Comparison of ENCODE assay signal across 25 cellular contexts in the genomic region with DNA sequence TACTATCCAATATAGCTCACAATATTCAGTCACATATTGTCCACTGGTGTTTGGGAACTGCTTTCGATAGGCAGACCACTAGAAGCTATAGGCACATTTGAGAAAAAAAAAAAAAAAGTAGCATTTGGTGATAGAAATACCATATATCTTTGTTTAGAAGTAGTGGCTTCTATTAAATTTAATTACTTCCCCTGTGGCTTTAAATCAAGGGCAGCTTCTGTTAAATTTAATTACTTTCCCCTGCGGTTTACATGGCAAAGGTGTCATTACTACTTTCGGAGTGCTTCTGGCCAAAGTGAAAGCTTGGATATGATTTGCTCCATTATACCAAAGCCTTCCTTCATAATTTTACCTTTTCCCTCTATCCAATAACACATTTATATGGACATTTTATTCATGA.
DNase-seq lines count a peak whose midpoint lies in the region; ATAC-seq and TF ChIP-seq lines count a peak whose summit lies in the region.
"Had no signal": no experiment of that assay in that cellular context is flagged by ENCODE, and none has a peak within 500 bp of the region (broad histone marks: within the 10 kb centered on the region; RNA-seq: fewer than 3 reads in every experiment).

No MANE protein-coding gene starts in this region.

- DNase-seq in SK-N-SH (no peak), Karpas-422 (no peak), right lobe of liver (no peak), H4 (ENCODE audit: low spot score) (no peak), head of caudate nucleus (no peak)
- DNase-seq: ACHN; activated CD4-positive, alpha-beta T cell treated with anti-CD3 and anti-CD28 coated beads, Interleukin-2, amount 10 ng/mL, durations not matched to agents 24 days and 14 days; activated CD8-positive, alpha-beta memory T cell treated with anti-CD3 and anti-CD28 coated beads for 24 hours; activated T-cell treated with anti-CD3 and anti-CD28 coated beads for 4 hours; gastrocnemius medialis; lower lobe of right lung; NCI-H1048; NCI-H2107; NCI-H82; ovary; Right ventricle myocardium superior; small intestine; stimulated activated naive CD4-positive, alpha-beta T cell; T1000; WERI-Rb-1 had no signal

- intact Hi-C loops in right lobe of liver (cut with DNase I) (no loop called here), head of caudate nucleus (cut with DNase I) (no loop called here)

- H3K9me3 ChIP-seq in SK-N-SH = no peaks in the 10 kb centered on the region
- H3K9me3 ChIP-seq in Karpas-422 (ENCODE audit: low read length) = no peaks in the 10 kb centered on the region
- H3K9me3 ChIP-seq in OCI-LY3 (ENCODE audit: insufficient read depth, low read length) = no peaks in the 10 kb centered on the region; the same call in 1 of the 2 replicates
- no peaks in the 10 kb centered on the region for H3K9me3 ChIP-seq in right lobe of liver
- H3K9me3 ChIP-seq: gastrocnemius medialis, lower lobe of right lung, ovary had no signal

- H3K27ac ChIP-seq in SK-N-SH (ENCODE audit: low read depth in 2 of 2, low read length in 1 of 2) (peak overlapping the region in 1 of 2 experiments; percentile 75; a peak in 2 of 4 replicates), Karpas-422 (ENCODE audit: low read length) (no peak overlapping the region), OCI-LY3 (ENCODE audit: low read length) (no peak overlapping the region), right lobe of liver (peak overlapping the region in 2 of 3 donors; percentile 34 to 41)
- H3K27ac ChIP-seq: gastrocnemius medialis, lower lobe of right lung, ovary, WERI-Rb-1 had no signal

- H3F3A ChIP-seq in SK-N-SH (replicated peaks; ENCODE audit: insufficient read depth) = no peaks in the 10 kb centered on the region

- TF ChIP-seq CTCF in SK-N-SH (IDR thresholded peaks at IDR 0.05) (no peak), OCI-LY3 (IDR thresholded peaks at IDR 0.05; ENCODE audit: low read depth, low read length) (no peak), right lobe of liver (IDR thresholded peaks at IDR 0.05) (no peak)

- H3K4me3 ChIP-seq in SK-N-SH (ENCODE audit: low read depth in 2 of 2, low read length in 1 of 2) (no peak overlapping the region), Karpas-422 (ENCODE audit: low read length) (peak overlapping the region; percentile 8; the same call in 1 of the 2 replicates), OCI-LY3 (ENCODE audit: low read length) (no peak overlapping the region), right lobe of liver (peak overlapping the region in 1 of 3 donors; percentile 22)
- H3K4me3 ChIP-seq: gastrocnemius medialis, lower lobe of right lung, ovary had no signal

- H3K4me1 ChIP-seq in SK-N-SH (ENCODE audit: control insufficient read depth in 1 of 2, insufficient read depth in 2 of 2, low read depth in 1 of 2, low read length in 1 of 2) (peaks cover 0 to 11% of the 10 kb centered on the region in 2 experiments; a peak in 2 of 4 replicates), Karpas-422 (ENCODE audit: low read length) (peaks cover 45% of the 10 kb centered on the region), OCI-LY3 (ENCODE audit: low read length) (peaks cover 60% of the 10 kb centered on the region), right lobe of liver (peaks cover 0 to 35% (median 3%) of the 10 kb centered on the region in 4 donors)
- H3K4me1 ChIP-seq: gastrocnemius medialis, lower lobe of right lung had no signal

- H2AFZ ChIP-seq in SK-N-SH (ENCODE audit: low read depth) (no peak overlapping the region), Karpas-422 (ENCODE audit: low read length) (peak overlapping the region; percentile 60; the same call in 1 of the 2 replicates), OCI-LY3 (ENCODE audit: low read depth, low read length) (peak overlapping the region; percentile 33; the same call in 1 of the 2 replicates)

- ATAC-seq in SK-N-SH treated with all-trans-retinoic acid at 6 μM for 48 hours = no peak
- peak; percentile 38 to 66 (median 52) for ATAC-seq in right lobe of liver
- no peak for ATAC-seq in HG02938 (IDR thresholded peaks at IDR 0.05; ENCODE audit: unreplicated experiment)
- ATAC-seq: gastrocnemius medialis, HCT116, lower lobe of right lung, Panc1 had no signal

- H3K9me2 ChIP-seq in SK-N-SH (no peaks in the 10 kb centered on the region), Karpas-422 (replicated peaks; ENCODE audit: insufficient read depth, low read length) (no peaks in the 10 kb centered on the region)

- CTCF ChIA-PET in SK-N-SH (lab: Yijun Ruan, JAX) = interaction anchor here (0.7 to 1.5 kb wide), 6 partner anchors 9 to 272 kb away, joined by 3 to 5 read pairs (median 3); no protein-coding TSS in a partner anchor

- H3K4me2 ChIP-seq in SK-N-SH (no peak overlapping the region), Karpas-422 (ENCODE audit: low read depth, low read length, poor library complexity, severe bottlenecking) (peak overlapping the region; percentile 27), OCI-LY3 (ENCODE audit: low read length) (peak overlapping the region; percentile 50)

- WGBS in SK-N-SH (ENCODE audit: low lambda C conversion rate) = 32% methylated on average over 3 of the region's 3 CpGs
- WGBS in right lobe of liver (ENCODE audit: insufficient coverage, low coverage, low lambda C conversion rate, missing lambda C conversion rate) = 52% methylated on average over 3 of the region's 3 CpGs

- H4K20me1 ChIP-seq in SK-N-SH (ENCODE audit: insufficient read depth) = no peaks in the 10 kb centered on the region
- H4K20me1 ChIP-seq in Karpas-422 (ENCODE audit: insufficient read depth, low read depth, low read length) = no peaks in the 10 kb centered on the region
- H4K20me1 ChIP-seq in OCI-LY3 (ENCODE audit: insufficient read depth, low read length) = no peaks in the 10 kb centered on the region

- no peak overlapping the region for H3K9ac ChIP-seq in SK-N-SH
- H3K9ac ChIP-seq in Karpas-422 (ENCODE audit: low read length) = no peak overlapping the region
- no peak overlapping the region for H3K9ac ChIP-seq in OCI-LY3 (ENCODE audit: low read length)

- peak in 1 of 2 experiments; percentile 83; a peak in 2 of 4 replicates for TF ChIP-seq EP300 in SK-N-SH (IDR thresholded peaks at IDR 0.05; ENCODE audit: borderline replicate concordance in 1 of 2, low read depth in 1 of 2, low read length in 1 of 2)

- no peak for TF ChIP-seq POLR2A in right lobe of liver (IDR thresholded peaks at IDR 0.05)

- TF ChIP-seq RAD21 in SK-N-SH (IDR thresholded peaks at IDR 0.05; ENCODE audit: low read length) = no peak; the same call in 1 of the 2 replicates

- H3K27me3 ChIP-seq in SK-N-SH (ENCODE audit: insufficient read depth) (no peaks in the 10 kb centered on the region), Karpas-422 (ENCODE audit: low read length) (no peaks in the 10 kb centered on the region), OCI-LY3 (ENCODE audit: low read depth, low read length) (no peaks in the 10 kb centered on the region), right lobe of liver (no peaks in the 10 kb centered on the region)
- H3K27me3 ChIP-seq: gastrocnemius medialis, ovary had no signal

- H3K36me3 ChIP-seq in SK-N-SH (replicated peaks in 1 of 2; ENCODE audit: control insufficient read depth in 1 of 2, insufficient read depth in 2 of 2, low read length in 1 of 2) (no peaks in the 10 kb centered on the region), Karpas-422 (ENCODE audit: insufficient read depth, low read length) (no peaks in the 10 kb centered on the region), OCI-LY3 (replicated peaks; ENCODE audit: low read depth, low read length) (no peaks in the 10 kb centered on the region), right lobe of liver (no peaks in the 10 kb centered on the region)
- H3K36me3 ChIP-seq: gastrocnemius medialis, lower lobe of right lung, ovary, WERI-Rb-1 had no signal

- POLR2A ChIA-PET in SK-N-SH (lab: Yijun Ruan, JAX) = interaction anchor here (0.7 to 1.0 kb wide), 2 partner anchors 51 to 77 kb away, joined by 3 to 4 read pairs; no protein-coding TSS in a partner anchor

- H3K79me2 ChIP-seq in SK-N-SH (ENCODE audit: insufficient read depth) = no peaks in the 10 kb centered on the region
- no peaks in the 10 kb centered on the region for H3K79me2 ChIP-seq in Karpas-422 (ENCODE audit: low read length)
- no peaks in the 10 kb centered on the region for H3K79me2 ChIP-seq in OCI-LY3 (ENCODE audit: low read length)

TF ChIP-seq in SK-N-SH, 30 proteins besides CTCF, POLR2A, EP300 and RAD21:
- TF ChIP-seq CHD2 (IDR thresholded peaks at IDR 0.05; ENCODE audit: low read length, partially characterized antibody) (peak; percentile 10), GATA2 (CRISPR knock-in tag; IDR thresholded peaks at IDR 0.05) (0 out of 2 replicates have a peak, but pooled peaks have one; percentile 11), GABPA (IDR thresholded peaks at IDR 0.05; ENCODE audit: low read depth) (no peak), RCOR1 (IDR thresholded peaks at IDR 0.05; ENCODE audit: low read length) (peak; percentile 34; the same call in 1 of the 2 replicates)

TF ChIP-seq in SK-N-SH treated with all-trans-retinoic acid at 6 μM for 48 hours, 23 proteins besides CTCF, POLR2A, EP300 and RAD21 (continues in another document):
- TF ChIP-seq, protein P1, sequence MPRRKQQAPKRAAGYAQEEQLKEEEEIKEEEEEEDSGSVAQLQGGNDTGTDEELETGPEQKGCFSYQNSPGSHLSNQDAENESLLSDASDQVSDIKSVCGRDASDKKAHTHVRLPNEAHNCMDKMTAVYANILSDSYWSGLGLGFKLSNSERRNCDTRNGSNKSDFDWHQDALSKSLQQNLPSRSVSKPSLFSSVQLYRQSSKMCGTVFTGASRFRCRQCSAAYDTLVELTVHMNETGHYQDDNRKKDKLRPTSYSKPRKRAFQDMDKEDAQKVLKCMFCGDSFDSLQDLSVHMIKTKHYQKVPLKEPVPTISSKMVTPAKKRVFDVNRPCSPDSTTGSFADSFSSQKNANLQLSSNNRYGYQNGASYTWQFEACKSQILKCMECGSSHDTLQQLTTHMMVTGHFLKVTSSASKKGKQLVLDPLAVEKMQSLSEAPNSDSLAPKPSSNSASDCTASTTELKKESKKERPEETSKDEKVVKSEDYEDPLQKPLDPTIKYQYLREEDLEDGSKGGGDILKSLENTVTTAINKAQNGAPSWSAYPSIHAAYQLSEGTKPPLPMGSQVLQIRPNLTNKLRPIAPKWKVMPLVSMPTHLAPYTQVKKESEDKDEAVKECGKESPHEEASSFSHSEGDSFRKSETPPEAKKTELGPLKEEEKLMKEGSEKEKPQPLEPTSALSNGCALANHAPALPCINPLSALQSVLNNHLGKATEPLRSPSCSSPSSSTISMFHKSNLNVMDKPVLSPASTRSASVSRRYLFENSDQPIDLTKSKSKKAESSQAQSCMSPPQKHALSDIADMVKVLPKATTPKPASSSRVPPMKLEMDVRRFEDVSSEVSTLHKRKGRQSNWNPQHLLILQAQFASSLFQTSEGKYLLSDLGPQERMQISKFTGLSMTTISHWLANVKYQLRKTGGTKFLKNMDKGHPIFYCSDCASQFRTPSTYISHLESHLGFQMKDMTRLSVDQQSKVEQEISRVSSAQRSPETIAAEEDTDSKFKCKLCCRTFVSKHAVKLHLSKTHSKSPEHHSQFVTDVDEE (CRISPR knock-in tag; IDR thresholded peaks at IDR 0.05) = no peak

Comparison
In these comparisons a context has a peak if more than half of its experiments do, and no peak if none do; other contexts are left out.
1. H3K27ac ChIP-seq: peak in right lobe of liver (2 of 3); none in Karpas-422 (single experiment) and OCI-LY3 (single experiment).
2. ATAC-seq: peak in right lobe of liver (4 of 4); none in SK-N-SH treated with all-trans-retinoic acid at 6 μM for 48 hours (single experiment) and HG02938 (single experiment).